8 cellular contexts compared by ENCODE assay signal in genomic region chr9:38067892-38068615, GRCh38. TPM values are rescaled to one million over a fixed set of nuclear protein-coding genes. Genes with fewer than 3 reads are reported as not detected.
A peak's percentile ranks its signal among the peaks of the same experiment; 100 is the strongest.
DNase-seq lines count a peak whose midpoint lies in the region; ATAC-seq and TF ChIP-seq lines count a peak whose summit lies in the region.

No MANE protein-coding gene starts in this region.

- H3K36me3 ChIP-seq in right atrium auricular region = no peaks in the 10 kb centered on the region

- ATAC-seq in HG02938 (IDR thresholded peaks at IDR 0.05; ENCODE audit: unreplicated experiment) (peak; percentile 4), GM19467 (IDR thresholded peaks at IDR 0.05; ENCODE audit: unreplicated experiment) (no peak), GM18870 (IDR thresholded peaks at IDR 0.05; ENCODE audit: unreplicated experiment) (no peak)

- peak; percentile 39 for DNase-seq in AG20443 (ENCODE audit: low spot score)
- peak; percentile 5 for DNase-seq in activated effector memory CD4-positive, alpha-beta T cell treated with Interleukin-2 at 50 U/mL for 16 hours
- DNase-seq in right atrium auricular region (ENCODE audit: low spot score) = no peak
- DNase-seq in NCI-H226 = no peak

- H3K4me1 ChIP-seq in right atrium auricular region = peaks cover 0 to 57% of the 10 kb centered on the region in 2 donors

- H3K27me3 ChIP-seq in right atrium auricular region = no peaks in the 10 kb centered on the region

- H3K27ac ChIP-seq in right atrium auricular region = peak overlapping the region; percentile 95 to 99
- H3K27ac ChIP-seq in skin epidermis = peak overlapping the region; percentile 56 to 96 (median 88)

- H3K9me3 ChIP-seq in right atrium auricular region = no peaks in the 10 kb centered on the region

- TF ChIP-seq CTCF in right atrium auricular region (IDR thresholded peaks at IDR 0.05) = no peak

- H3K4me3 ChIP-seq in right atrium auricular region (peak overlapping the region; percentile 86 to 92), skin epidermis (peak overlapping the region; percentile 72 to 91 (median 79))

RNA-seq across cellular contexts. Expression of gene SHB, which starts 1.0 kb away (rescaled TPM):
- 10 to 100 TPM; 33.9 to 39.9 TPM for total RNA-seq in right atrium auricular region

Comparison
In these comparisons a context has a peak if more than half of its experiments do, and no peak if none do; other contexts are left out.
1. DNase-seq: peak in AG20443 (single experiment) and activated effector memory CD4-positive, alpha-beta T cell treated with Interleukin-2 at 50 U/mL for 16 hours (single experiment); none in right atrium auricular region (single experiment) and NCI-H226 (single experiment).